In genomic region chr2:223868005-223868404, GRCh38 we compare ENCODE assay signal across 14 cellular contexts. TPM values are rescaled to one million over a fixed set of nuclear protein-coding genes. Genes with fewer than 3 reads are reported as not detected.
DNase-seq lines count a peak whose midpoint lies in the region; ATAC-seq and TF ChIP-seq lines count a peak whose summit lies in the region.
"Had no signal": no experiment of that assay in that cellular context is flagged by ENCODE, and none has a peak within 500 bp of the region (broad histone marks: within the 10 kb centered on the region; RNA-seq: fewer than 3 reads in every experiment).

No MANE protein-coding gene starts in this region.

- H3K27me3 ChIP-seq in right atrium auricular region (no peaks in the 10 kb centered on the region), left ventricle myocardium inferior (ENCODE audit: low read depth) (no peaks in the 10 kb centered on the region), left lung (no peaks in the 10 kb centered on the region)
- H3K27me3 ChIP-seq: adrenal gland; BLaER1 treated with 17β-estradiol and CSF1 and Interleukin-3, amounts not matched to agents 10 nM and 100 nM; uterus had no signal

- intact Hi-C loops in left ventricle myocardium inferior (cut with micrococcal nuclease): no loop called here
- intact Hi-C loops in left lung (cut with DNase I): no loop called here

- H3K4me3 ChIP-seq in right atrium auricular region: no peak overlapping the region
- no peak overlapping the region for H3K4me3 ChIP-seq in left ventricle myocardium inferior
- no peak overlapping the region for H3K4me3 ChIP-seq in left lung
- H3K4me3 ChIP-seq: adrenal gland; BLaER1 treated with 17β-estradiol and CSF1 and Interleukin-3, amounts not matched to agents 10 nM and 100 nM; uterus had no signal

- H3K36me3 ChIP-seq in right atrium auricular region: peaks cover 9% of the 10 kb centered on the region
- H3K36me3 ChIP-seq in left ventricle myocardium inferior: peaks cover 15% of the 10 kb centered on the region
- H3K36me3 ChIP-seq in left lung: peaks cover 0 to 18% of the 10 kb centered on the region in 2 donors
- H3K36me3 ChIP-seq: adrenal gland, uterus had no signal

- H3K4me1 ChIP-seq in right atrium auricular region (no peaks in the 10 kb centered on the region), left ventricle myocardium inferior (no peaks in the 10 kb centered on the region), left lung (peaks cover 0 to 23% of the 10 kb centered on the region in 2 donors)
- H3K4me1 ChIP-seq: adrenal gland, uterus had no signal

- H3K9me3 ChIP-seq in right atrium auricular region: no peaks in the 10 kb centered on the region
- no peaks in the 10 kb centered on the region for H3K9me3 ChIP-seq in left ventricle myocardium inferior (replicated peaks)
- no peaks in the 10 kb centered on the region for H3K9me3 ChIP-seq in left lung
- H3K9me3 ChIP-seq: adrenal gland; BLaER1 treated with 17β-estradiol and CSF1 and Interleukin-3, amounts not matched to agents 10 nM and 100 nM; uterus had no signal

- H3K27ac ChIP-seq in right atrium auricular region: no peak overlapping the region
- H3K27ac ChIP-seq in left ventricle myocardium inferior (replicated peaks): no peak overlapping the region
- H3K27ac ChIP-seq in left lung: no peak overlapping the region
- H3K27ac ChIP-seq: adrenal gland; BLaER1 treated with 17β-estradiol and CSF1 and Interleukin-3, amounts not matched to agents 10 nM and 100 nM; uterus had no signal

- ATAC-seq in GM18517 (IDR thresholded peaks at IDR 0.05; ENCODE audit: unreplicated experiment) (peak; percentile 52), GM21576 (IDR thresholded peaks at IDR 0.05; ENCODE audit: unreplicated experiment) (peak; percentile 72), HG03460 (IDR thresholded peaks at IDR 0.05; ENCODE audit: unreplicated experiment) (peak; percentile 83), left lung (no peak)

- no peak for TF ChIP-seq CTCF in right atrium auricular region (IDR thresholded peaks at IDR 0.05)
- no peak for TF ChIP-seq CTCF in left ventricle myocardium inferior (IDR thresholded peaks at IDR 0.05; ENCODE audit: borderline replicate concordance)
- TF ChIP-seq CTCF in left lung (IDR thresholded peaks at IDR 0.05): no peak

- DNase-seq in SK-N-DZ (ENCODE audit: low spot score) (peak; percentile 49), right atrium auricular region (ENCODE audit: low spot score) (no peak), left ventricle myocardium inferior (no peak), left lung (no peak)
- DNase-seq in stimulated activated CD4-positive, alpha-beta T cell treated with anti-CD3 and anti-CD28 coated beads, Interleukin-15, amount 100 ng/mL, for 24 hours: no peak
- DNase-seq: HCEC 1CT, mesendoderm, NCI-H2227 treated with DMSO at 0.1 percent for 48 hours, uterus had no signal

RNA-seq across cellular contexts. Expression of gene AP1S3, which starts 30.6 kb away (rescaled TPM):
- polyA plus RNA-seq in SK-N-DZ (2014; cell fraction: cytosol; rRNA removed): 0.93 and 1.3 TPM in 2 replicates
- polyA plus RNA-seq in SK-N-DZ (2014; cell fraction: nucleus; rRNA removed): 0.47 and 0.91 TPM in 2 replicates
- 1 to 10 TPM; 2.2 to 3.5 TPM for total RNA-seq in right atrium auricular region
- total RNA-seq in left ventricle myocardium inferior: 0.47 TPM
- total RNA-seq in left lung: 10 to 100 TPM; 21.8 to 23.4 TPM

Comparison
In these comparisons a context has a peak if more than half of its experiments do, and no peak if none do; other contexts are left out.
1. RNA of gene AP1S3, which starts 30.6 kb away (total RNA-seq): 21.8 to 23.4 TPM in left lung; 2.2 to 3.5 TPM in right atrium auricular region and 0.47 TPM in left ventricle myocardium inferior (single experiment); every median in the first group is over 4 times any median in the second.